ENCODE assay signal across 13 cellular contexts in genomic region chr17:21740836-21741235, GRCh38. TPM values are rescaled to one million over a fixed set of nuclear protein-coding genes. Genes with fewer than 3 reads are reported as not detected.
DNase-seq lines count a peak whose midpoint lies in the region; ATAC-seq and TF ChIP-seq lines count a peak whose summit lies in the region.
"Not testable (repeated sequence)": the region's sequence is repeated elsewhere in the genome, so short reads cannot be mapped to it uniquely, and the experiment has no call there.
"Had no signal": no experiment of that assay in that cellular context is flagged by ENCODE, and none has a peak within 500 bp of the region (broad histone marks: within the 10 kb centered on the region; RNA-seq: fewer than 3 reads in every experiment).

No MANE protein-coding gene starts in this region.

- H3K9me2 ChIP-seq in GM23248 (ENCODE audit: insufficient read depth); SU-DHL-6 (replicated peaks; ENCODE audit: insufficient read depth, low read length): not testable (repeated sequence)

- peak; percentile 38 for ATAC-seq in Right ventricle myocardium superior (ENCODE audit: poor library complexity)
- ATAC-seq in left ventricle myocardium superior = peak; percentile 47
- ATAC-seq in upper lobe of right lung = peak; percentile 3

- H3F3A ChIP-seq in GM23248 (ENCODE audit: insufficient read depth); SU-DHL-6 (ENCODE audit: insufficient read depth): not testable (repeated sequence)

- not testable (repeated sequence) for TF ChIP-seq CTCF in SU-DHL-6 (IDR thresholded peaks at IDR 0.05; ENCODE audit: insufficient read depth, low read length, poor library complexity, severe bottlenecking); upper lobe of right lung (IDR thresholded peaks at IDR 0.05)

- DNase-seq in GM23248 (peak; percentile 10), myocyte (ENCODE audit: low read depth) (peak; percentile 1)
- DNase-seq in Right ventricle myocardium superior, left ventricle myocardium superior, upper lobe of right lung: not testable (repeated sequence)

- in situ Hi-C loops in GM23248 (cut with MboI) = loop anchor here (25.0 kb wide), 2 partner anchors 179 to 279 kb away; no protein-coding TSS in a partner anchor

- H3K79me2 ChIP-seq in GM23248 (ENCODE audit: insufficient read depth); SU-DHL-6 (ENCODE audit: insufficient read depth, low read length): not testable (repeated sequence)

- H4K20me1 ChIP-seq in GM23248 (ENCODE audit: insufficient read depth); SU-DHL-6 (ENCODE audit: low read depth, low read length): not testable (repeated sequence)

- H3K27me3 ChIP-seq in GM23248 (replicated peaks; ENCODE audit: insufficient read depth); SU-DHL-6 (ENCODE audit: low read length); upper lobe of right lung: not testable (repeated sequence)

- WGBS in GM23248 (ENCODE audit: low coverage in 1 of 2, low lambda C conversion rate in 2 of 2, missing lambda C conversion rate in 2 of 2), 2 experiments = 12 to 14% methylated on average over 7 of the region's 7 CpGs

- not testable (repeated sequence) for H3K4me1 ChIP-seq in GM23248 (ENCODE audit: insufficient read depth); upper lobe of right lung

- H3K4me3 ChIP-seq in GM23248; SU-DHL-6 (ENCODE audit: insufficient read depth, low read length, poor library complexity, severe bottlenecking); upper lobe of right lung: not testable (repeated sequence)

- not testable (repeated sequence) for H2AFZ ChIP-seq in GM23248; SU-DHL-6 (ENCODE audit: low read depth, low read length, severe bottlenecking)

- H3K27ac ChIP-seq in GM23248, upper lobe of right lung: not testable (repeated sequence)
- H3K27ac ChIP-seq in SU-DHL-6 (ENCODE audit: low read depth, low read length) = peak overlapping the region; percentile 60; the same call in 1 of the 2 replicates

- not testable (repeated sequence) for H3K36me3 ChIP-seq in GM23248 (ENCODE audit: low read depth); SU-DHL-6 (ENCODE audit: low read length); upper lobe of right lung

- intact Hi-C loops in Right ventricle myocardium superior (cut with DNase I); left ventricle myocardium superior (cut with micrococcal nuclease); upper lobe of right lung (cut with DNase I): not testable (repeated sequence)

- H3K4me2 ChIP-seq in GM23248 (ENCODE audit: unreplicated experiment); SU-DHL-6 (ENCODE audit: low read depth, low read length, poor library complexity, severe bottlenecking): not testable (repeated sequence)

- H3K9me3 ChIP-seq in GM23248 (ENCODE audit: low read depth); SU-DHL-6 (ENCODE audit: insufficient read depth, low read length); upper lobe of right lung: not testable (repeated sequence)

- H3K9ac ChIP-seq in GM23248; SU-DHL-6 (ENCODE audit: low read length): not testable (repeated sequence)

RNA-seq across cellular contexts. Expression of gene KCNJ18, which starts 48.5 kb away (rescaled TPM):
- not detected in 2 replicates for total RNA-seq in GM23248 (2014; rRNA removed; shearing (Covaris generic))
- not detected in 2 replicates for polyA plus RNA-seq in GM23248 (2016; fragmentation: Nextera tagmentation; extraction: Ambion mirVana)
- not detected for total RNA-seq in Right ventricle myocardium superior
- not detected for total RNA-seq in left ventricle myocardium superior
- not detected in 2 replicates for total RNA-seq in myocyte
- polyA plus RNA-seq in myocyte (2012) = not detected
- total RNA-seq in upper lobe of right lung = not detected
- total RNA-seq: Calu3; CD8-positive, alpha-beta T cell; H7; HFFc6; HT1080 had no signal
- polyA plus RNA-seq: A549, BJ had no signal
